19 cellular contexts compared by ENCODE assay signal in the genomic region with DNA sequence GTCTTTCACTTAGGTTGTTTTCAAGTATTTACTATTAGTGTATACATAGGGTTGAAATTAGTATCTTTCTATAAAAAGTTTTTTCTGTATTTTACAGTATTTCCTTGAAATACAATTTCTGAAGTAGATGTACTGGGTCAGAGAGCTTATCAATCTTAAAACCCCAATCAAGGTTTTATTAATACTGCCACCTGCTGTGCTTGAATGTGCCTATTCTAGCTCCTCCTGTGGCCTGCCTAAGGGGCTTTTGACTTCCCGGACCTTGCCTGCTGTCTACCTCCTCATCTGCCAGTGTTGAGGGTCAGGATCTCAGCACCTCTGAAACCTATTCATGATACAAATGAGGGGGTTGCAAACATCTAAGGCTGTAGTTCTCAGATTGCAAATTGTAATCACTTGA. TPM values are rescaled to one million over a fixed set of nuclear protein-coding genes. Genes with fewer than 3 reads are reported as not detected.
DNase-seq lines count a peak whose midpoint lies in the region; ATAC-seq, FAIRE-seq and TF ChIP-seq lines count a peak whose summit lies in the region.
"Had no signal": no experiment of that assay in that cellular context is flagged by ENCODE, and none has a peak within 500 bp of the region (broad histone marks: within the 10 kb centered on the region; RNA-seq: fewer than 3 reads in every experiment).

No MANE protein-coding gene starts in this region.

- H3K36me3 ChIP-seq in heart right ventricle (no peaks in the 10 kb centered on the region), kidney epithelial cell (ENCODE audit: control insufficient read depth, insufficient read depth, low read length) (no peaks in the 10 kb centered on the region)

- 20 to 29% methylated on average over 1 of the region's 1 CpG for WGBS in heart right ventricle, 2 donors

- no peaks in the 10 kb centered on the region for H3K9me3 ChIP-seq in heart right ventricle

- in situ Hi-C loops in KBM-7 (cut with MboI; ENCODE audit: low pct_unique_long_range_greater_than_20kb, low sequenced_read_pairs) = no loop called here

- H3K4me1 ChIP-seq in heart right ventricle = peaks cover 0 to 7% (median 0%) of the 10 kb centered on the region in 9 donors

- intact Hi-C loops in heart right ventricle (cut with DNase I) = loop anchor here in 5 of 10 donors (5.0 to 10.0 kb wide), 4 partner anchors 290 to 562 kb away; no protein-coding TSS in a partner anchor
- intact Hi-C loops in Right ventricle myocardium inferior (cut with DNase I) = loop anchor here (2.0 to 10.0 kb wide), 3 partner anchors 294 to 1342 kb away; no protein-coding TSS in a partner anchor

- no peak overlapping the region for H3K4me3 ChIP-seq in heart right ventricle
- H3K4me3 ChIP-seq in kidney epithelial cell (ENCODE audit: low read depth, low read length) = no peak overlapping the region
- H3K4me3 ChIP-seq: SK-N-MC had no signal

- TF ChIP-seq CTCF in heart right ventricle (IDR thresholded peaks at IDR 0.05) (peak in 7 of 9 donors; percentile 24 to 69 (median 56)), kidney epithelial cell (IDR thresholded peaks at IDR 0.05; ENCODE audit: insufficient read depth, low read length, poor library complexity, severe bottlenecking) (peak; percentile 8)

- ATAC-seq in heart right ventricle (peak in 6 of 8 donors; percentile 39 to 72 (median 56)), Right ventricle myocardium inferior (no peak), GM19395 (IDR thresholded peaks at IDR 0.05; ENCODE audit: unreplicated experiment) (no peak)

- no peak for DNase-seq in heart right ventricle
- no peak for DNase-seq in Right ventricle myocardium inferior (ENCODE audit: missing footprints)
- no peak for DNase-seq in kidney epithelial cell (ENCODE audit: low read depth)
- DNase-seq in T-helper 9 cell = no peak
- no peak for DNase-seq in iPS-NIHi7 (ENCODE audit: extremely low spot score)
- DNase-seq in KBM-7 = no peak
- DNase-seq: activated CD4-positive, alpha-beta T cell treated with anti-CD3 and anti-CD28 coated beads, Interleukin-2, amount 50 U/mL, for 48 hours; effector CD8-positive, alpha-beta T cell; GDM1; NCI-H1417 treated with DMSO at 0.1 percent for 48 hours; NCI-H446 treated with DMSO at 0.1 percent for 48 hours; OCI-M1 had no signal

- H3K27me3 ChIP-seq in heart right ventricle = no peaks in the 10 kb centered on the region
- H3K27me3 ChIP-seq in kidney epithelial cell (ENCODE audit: control insufficient read depth, insufficient read depth, low read length) = no peaks in the 10 kb centered on the region

- no peak overlapping the region for H3K27ac ChIP-seq in heart right ventricle
- H3K27ac ChIP-seq: KMS-11, SK-N-MC had no signal

- peak; percentile 11 for FAIRE-seq in TTC549 (lab: Jason Lieb, UNC)

RNA-seq across cellular contexts. Expression of a gene that starts 9.2 kb away (rescaled TPM):
- total RNA-seq in heart right ventricle (10 to 100 TPM in 6 of 10 donors, 1 to 10 TPM in 4; 7.1 to 34.6 (median 10.3) TPM), Right ventricle myocardium inferior (7.9 TPM), kidney epithelial cell (0.29 and 1.7 TPM in 2 replicates)
- polyA plus RNA-seq in heart right ventricle = 1 to 10 TPM; 2.1 to 5.3 TPM
- total RNA-seq: H4 had no signal
- polyA plus RNA-seq: AG04450 had no signal

RNA-seq across cellular contexts. Expression of a gene that starts 9.4 kb away (rescaled TPM):
- total RNA-seq in heart right ventricle = 10 to 100 TPM; 21.4 to 27.7 (median 26.4) TPM
- polyA plus RNA-seq in heart right ventricle = 1 to 10 TPM; 2.3 to 8.3 TPM
- total RNA-seq in Right ventricle myocardium inferior = 19.5 TPM
- total RNA-seq in kidney epithelial cell = 1.2 and 1.6 TPM in 2 replicates
- total RNA-seq: activated T-helper 1 cell treated with anti-CD3 and anti-CD28 coated beads, Interleukin-12 subunit alpha, Interleukin-12 subunit beta, Interleukin-2, Interleukin-4 antibody, amounts not matched to agents 30 ng/mL and 10 ng/mL and 1 ng/mL, durations not matched to agents 14 hours and 24 hours and 36 hours had no signal
- polyA plus RNA-seq: AG04450 had no signal

Comparison
In these comparisons a context has a peak if more than half of its experiments do, and no peak if none do; other contexts are left out.
1. ATAC-seq: peak in heart right ventricle (6 of 8); none in Right ventricle myocardium inferior (single experiment) and GM19395 (single experiment).